ENCODE assay signal across 13 cellular contexts in the genomic region with DNA sequence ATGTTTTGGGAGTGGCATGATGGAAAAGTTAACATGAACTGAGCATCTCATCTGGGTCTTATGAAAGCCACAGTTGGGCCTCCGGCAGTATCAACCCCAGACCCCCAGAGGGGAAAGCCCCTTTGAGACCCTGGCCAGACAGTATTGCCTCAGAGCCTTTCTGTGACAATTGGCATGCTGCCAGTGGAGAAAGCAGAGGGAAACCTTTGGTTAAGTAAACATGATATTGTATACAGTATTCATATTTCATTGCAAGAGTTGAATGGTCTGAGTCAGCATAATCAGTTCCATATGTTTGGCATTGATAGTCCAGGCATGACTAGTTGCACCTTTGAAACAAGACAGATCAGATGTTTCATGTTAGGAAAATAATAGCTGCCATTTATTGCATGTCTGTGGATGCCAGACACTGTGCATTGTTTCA. TPM values are rescaled to one million over a fixed set of nuclear protein-coding genes. Genes with fewer than 3 reads are reported as not detected.
A peak's percentile ranks its signal among the peaks of the same experiment; 100 is the strongest.
DNase-seq lines count a peak whose midpoint lies in the region; FAIRE-seq and TF ChIP-seq lines count a peak whose summit lies in the region.
"Had no signal": no experiment of that assay in that cellular context is flagged by ENCODE, and none has a peak within 500 bp of the region (broad histone marks: within the 10 kb centered on the region; RNA-seq: fewer than 3 reads in every experiment).

No MANE protein-coding gene starts in this region.

- no peaks in the 10 kb centered on the region for H3K9me3 Mint-ChIP-seq in activated CD4-positive, alpha-beta T cell treated with anti-CD3 and anti-CD28 coated beads, Interleukin-2, amount 10 ng/mL, durations not matched to agents 24 days and 14 days
- no peaks in the 10 kb centered on the region for H3K9me3 Mint-ChIP-seq in activated T-helper 2 cell treated with anti-CD3 and anti-CD28 coated beads, Interferon-gamma antibody, Interleukin-2, Interleukin-4, amounts not matched to agents 10 μg/mL and 5 μg/mL and 100 μg/mL, durations not matched to agents 14 hours and 24 hours and 36 hours
- H3K9me3 Mint-ChIP-seq: effector memory CD8-positive, alpha-beta T cell; stimulated activated memory B cell treated with anti-CD40 and anti-IgM and Interleukin-4, amounts not matched to agents 10 μg/mL and 1 μg/mL and 100 μg/mL, for 72 hours had no signal

- FAIRE-seq in GM12892 (lab: Jason Lieb, UNC), result no peak
- FAIRE-seq: D721Med had no signal

- H3K9me3 ChIP-seq in MG63, result no peaks in the 10 kb centered on the region
- H3K9me3 ChIP-seq in mucosa of stomach (ENCODE audit: control insufficient read depth, low read length), result no peaks in the 10 kb centered on the region

- TF ChIP-seq CTCF in BJ (IDR thresholded peaks at IDR 0.05; ENCODE audit: insufficient read depth, low read depth, low read length) (no peak), astrocyte of the cerebellum (IDR thresholded peaks at IDR 0.05; ENCODE audit: low read depth, low read length, missing control alignments) (no peak)

- H3K4me1 ChIP-seq in mucosa of stomach (ENCODE audit: control insufficient read depth, insufficient read depth, low read length), result peaks cover 35% of the 10 kb centered on the region

- no peak overlapping the region for H3K4me3 Mint-ChIP-seq in activated CD4-positive, alpha-beta T cell treated with anti-CD3 and anti-CD28 coated beads, Interleukin-2, amount 10 ng/mL, durations not matched to agents 24 days and 14 days
- H3K4me3 Mint-ChIP-seq in activated T-helper 2 cell treated with anti-CD3 and anti-CD28 coated beads, Interferon-gamma antibody, Interleukin-2, Interleukin-4, amounts not matched to agents 10 μg/mL and 5 μg/mL and 100 μg/mL, durations not matched to agents 14 hours and 24 hours and 36 hours (ENCODE audit: low read depth), result no peak overlapping the region
- H3K4me3 Mint-ChIP-seq: effector memory CD8-positive, alpha-beta T cell; stimulated activated memory B cell treated with anti-CD40 and anti-IgM and Interleukin-4, amounts not matched to agents 10 μg/mL and 1 μg/mL and 100 μg/mL, for 72 hours had no signal

- DNase-seq in BJ (ENCODE audit: low read depth) (peak; percentile 42), MG63 (peak; percentile 47), astrocyte of the cerebellum (ENCODE audit: low read depth) (peak; percentile 88), GM12892 (ENCODE audit: insufficient read length) (no peak), ACHN (no peak)
- no peak for DNase-seq in activated CD4-positive, alpha-beta T cell treated with anti-CD3 and anti-CD28 coated beads, Interleukin-2, amount 10 ng/mL, durations not matched to agents 24 days and 14 days
- DNase-seq in activated T-helper 2 cell treated with anti-CD3 and anti-CD28 coated beads, Interferon-gamma antibody, Interleukin-2, Interleukin-4, amounts not matched to agents 10 μg/mL and 5 μg/mL and 100 μg/mL, durations not matched to agents 14 hours and 24 hours and 36 hours (ENCODE audit: low spot score), result no peak
- DNase-seq: activated T-cell treated with anti-CD3 and anti-CD28 coated beads, Interleukin-2, amount 50 U/mL, for 1 hour; effector memory CD8-positive, alpha-beta T cell; posterior cingulate gyrus had no signal

- in situ Hi-C loops in astrocyte of the cerebellum (cut with HindIII; ENCODE audit: low sequenced_read_pairs), result no loop called here
- in situ Hi-C loops in ACHN (cut with HindIII; ENCODE audit: low pct_ligation_motif_present, low pct_unique_long_range_greater_than_20kb, low sequenced_read_pairs), result no loop called here

- H3K36me3 Mint-ChIP-seq in activated CD4-positive, alpha-beta T cell treated with anti-CD3 and anti-CD28 coated beads, Interleukin-2, amount 10 ng/mL, durations not matched to agents 24 days and 14 days (ENCODE audit: low read depth), result no peaks in the 10 kb centered on the region
- H3K36me3 Mint-ChIP-seq in activated T-helper 2 cell treated with anti-CD3 and anti-CD28 coated beads, Interferon-gamma antibody, Interleukin-2, Interleukin-4, amounts not matched to agents 10 μg/mL and 5 μg/mL and 100 μg/mL, durations not matched to agents 14 hours and 24 hours and 36 hours (ENCODE audit: low read depth), result no peaks in the 10 kb centered on the region
- H3K36me3 Mint-ChIP-seq: stimulated activated memory B cell treated with anti-CD40 and anti-IgM and Interleukin-4, amounts not matched to agents 10 μg/mL and 1 μg/mL and 100 μg/mL, for 72 hours had no signal

- peaks cover 12% of the 10 kb centered on the region for H3K27me3 ChIP-seq in BJ (ENCODE audit: control insufficient read depth, insufficient read depth, low read length)
- H3K27me3 ChIP-seq in MG63, result no peaks in the 10 kb centered on the region
- no peaks in the 10 kb centered on the region for H3K27me3 ChIP-seq in mucosa of stomach (ENCODE audit: control insufficient read depth, insufficient read depth, low read length)

- H3K4me3 ChIP-seq in BJ (ENCODE audit: low read depth, low read length) (no peak overlapping the region), MG63 (no peak overlapping the region), astrocyte of the cerebellum (ENCODE audit: low read depth, low read length) (no peak overlapping the region), mucosa of stomach (ENCODE audit: low read length) (peak overlapping the region; percentile 8)

- intact Hi-C loops in activated CD4-positive, alpha-beta T cell treated with anti-CD3 and anti-CD28 coated beads, Interleukin-2, amount 10 ng/mL, durations not matched to agents 24 days and 14 days (cut with micrococcal nuclease), result no loop called here
- intact Hi-C loops in activated T-helper 2 cell treated with anti-CD3 and anti-CD28 coated beads, Interferon-gamma antibody, Interleukin-2, Interleukin-4, amounts not matched to agents 10 μg/mL and 5 μg/mL and 100 μg/mL, durations not matched to agents 14 hours and 24 hours and 36 hours (cut with micrococcal nuclease), result no loop called here

- H3K36me3 ChIP-seq in BJ (ENCODE audit: control insufficient read depth, insufficient read depth, low read length), result no peaks in the 10 kb centered on the region
- H3K36me3 ChIP-seq in MG63, result no peaks in the 10 kb centered on the region
- H3K36me3 ChIP-seq in mucosa of stomach (ENCODE audit: control insufficient read depth, insufficient read depth, low read length), result no peaks in the 10 kb centered on the region

- peaks cover 12% of the 10 kb centered on the region for H3K27me3 Mint-ChIP-seq in activated CD4-positive, alpha-beta T cell treated with anti-CD3 and anti-CD28 coated beads, Interleukin-2, amount 10 ng/mL, durations not matched to agents 24 days and 14 days
- peaks cover 5% of the 10 kb centered on the region for H3K27me3 Mint-ChIP-seq in activated T-helper 2 cell treated with anti-CD3 and anti-CD28 coated beads, Interferon-gamma antibody, Interleukin-2, Interleukin-4, amounts not matched to agents 10 μg/mL and 5 μg/mL and 100 μg/mL, durations not matched to agents 14 hours and 24 hours and 36 hours (ENCODE audit: low read depth)
- H3K27me3 Mint-ChIP-seq: stimulated activated memory B cell treated with anti-CD40 and anti-IgM and Interleukin-4, amounts not matched to agents 10 μg/mL and 1 μg/mL and 100 μg/mL, for 72 hours had no signal

- CTCF ChIA-PET in BJ (lab: Yijun Ruan, JAX), result interaction anchor here (0.6 to 1.2 kb wide), 3 partner anchors 9 to 1960 kb away, joined by 3 to 4 read pairs (median 3); no protein-coding TSS in a partner anchor

- H3K4me1 Mint-ChIP-seq in activated CD4-positive, alpha-beta T cell treated with anti-CD3 and anti-CD28 coated beads, Interleukin-2, amount 10 ng/mL, durations not matched to agents 24 days and 14 days, result no peaks in the 10 kb centered on the region
- H3K4me1 Mint-ChIP-seq in activated T-helper 2 cell treated with anti-CD3 and anti-CD28 coated beads, Interferon-gamma antibody, Interleukin-2, Interleukin-4, amounts not matched to agents 10 μg/mL and 5 μg/mL and 100 μg/mL, durations not matched to agents 14 hours and 24 hours and 36 hours (ENCODE audit: low read depth), result no peaks in the 10 kb centered on the region
- H3K4me1 Mint-ChIP-seq: stimulated activated memory B cell treated with anti-CD40 and anti-IgM and Interleukin-4, amounts not matched to agents 10 μg/mL and 1 μg/mL and 100 μg/mL, for 72 hours had no signal

- no peak for TF ChIP-seq POLR2A in GM12892 (IDR thresholded peaks at IDR 0.05; ENCODE audit: low read depth, low read length)

- H3K27ac Mint-ChIP-seq in activated CD4-positive, alpha-beta T cell treated with anti-CD3 and anti-CD28 coated beads, Interleukin-2, amount 10 ng/mL, durations not matched to agents 24 days and 14 days, result no peak overlapping the region
- H3K27ac Mint-ChIP-seq in activated T-helper 2 cell treated with anti-CD3 and anti-CD28 coated beads, Interferon-gamma antibody, Interleukin-2, Interleukin-4, amounts not matched to agents 10 μg/mL and 5 μg/mL and 100 μg/mL, durations not matched to agents 14 hours and 24 hours and 36 hours, result no peak overlapping the region
- H3K27ac Mint-ChIP-seq: effector memory CD8-positive, alpha-beta T cell; stimulated activated memory B cell treated with anti-CD40 and anti-IgM and Interleukin-4, amounts not matched to agents 10 μg/mL and 1 μg/mL and 100 μg/mL, for 72 hours had no signal

- POLR2A ChIA-PET in BJ (lab: Charles Lee), result no interaction called here

- no peak overlapping the region for H3K9ac ChIP-seq in mucosa of stomach (ENCODE audit: low read length)

RNA-seq across cellular contexts. Expression of a gene that starts 20.0 kb away (rescaled TPM):
- 0.07 and 0.11 TPM in 2 replicates for polyA plus RNA-seq in BJ (2011; rRNA removed)
- 0.05 and 0.15 TPM in 2 replicates for polyA minus RNA-seq in BJ (2011; rRNA and poly(A)+ RNA removed)
- total RNA-seq in MG63 (2014; rRNA removed; shearing (Covaris generic); ENCODE audit: low replicate concordance), result 0.23 TPM in 1 of 2 replicates, not detected in the other
- polyA plus RNA-seq in GM12892 (2012; ENCODE audit: missing spikeins), result 2.6 TPM
- total RNA-seq in activated CD4-positive, alpha-beta T cell treated with anti-CD3 and anti-CD28 coated beads, Interleukin-2, amount 10 ng/mL, durations not matched to agents 24 days and 14 days, result 0.57 and 0.63 TPM in 2 replicates
- total RNA-seq in activated T-helper 2 cell treated with anti-CD3 and anti-CD28 coated beads, Interferon-gamma antibody, Interleukin-2, Interleukin-4, amounts not matched to agents 10 μg/mL and 5 μg/mL and 100 μg/mL, durations not matched to agents 14 hours and 24 hours and 36 hours, result 1.0 and 1.4 TPM in 2 replicates

RNA-seq across cellular contexts. Expression of a gene that starts 34.4 kb away (rescaled TPM):
- polyA plus RNA-seq in BJ (2011; rRNA removed), result 20.3 and 28.2 TPM in 2 replicates
- polyA minus RNA-seq in BJ (2011; rRNA and poly(A)+ RNA removed), result 32.8 and 44.6 TPM in 2 replicates
- 21.0 and 30.5 TPM in 2 replicates for total RNA-seq in MG63 (2014; rRNA removed; shearing (Covaris generic); ENCODE audit: low replicate concordance)
- 41.3 TPM for polyA plus RNA-seq in GM12892 (2012; ENCODE audit: missing spikeins)
- total RNA-seq in activated CD4-positive, alpha-beta T cell treated with anti-CD3 and anti-CD28 coated beads, Interleukin-2, amount 10 ng/mL, durations not matched to agents 24 days and 14 days, result 129 and 133 TPM in 2 replicates
- 115 and 121 TPM in 2 replicates for total RNA-seq in activated T-helper 2 cell treated with anti-CD3 and anti-CD28 coated beads, Interferon-gamma antibody, Interleukin-2, Interleukin-4, amounts not matched to agents 10 μg/mL and 5 μg/mL and 100 μg/mL, durations not matched to agents 14 hours and 24 hours and 36 hours

Comparison
In these comparisons a context has a peak if more than half of its experiments do, and no peak if none do; other contexts are left out.
1. DNase-seq: peak in BJ (single experiment), MG63 (single experiment) and astrocyte of the cerebellum (single experiment); none in GM12892 (single experiment), activated CD4-positive, alpha-beta T cell treated with anti-CD3 and anti-CD28 coated beads, Interleukin-2, amount 10 ng/mL, durations not matched to agents 24 days and 14 days (single experiment), activated T-helper 2 cell treated with anti-CD3 and anti-CD28 coated beads, Interferon-gamma antibody, Interleukin-2, Interleukin-4, amounts not matched to agents 10 μg/mL and 5 μg/mL and 100 μg/mL, durations not matched to agents 14 hours and 24 hours and 36 hours (single experiment) and ACHN (single experiment).